In the genomic region with DNA sequence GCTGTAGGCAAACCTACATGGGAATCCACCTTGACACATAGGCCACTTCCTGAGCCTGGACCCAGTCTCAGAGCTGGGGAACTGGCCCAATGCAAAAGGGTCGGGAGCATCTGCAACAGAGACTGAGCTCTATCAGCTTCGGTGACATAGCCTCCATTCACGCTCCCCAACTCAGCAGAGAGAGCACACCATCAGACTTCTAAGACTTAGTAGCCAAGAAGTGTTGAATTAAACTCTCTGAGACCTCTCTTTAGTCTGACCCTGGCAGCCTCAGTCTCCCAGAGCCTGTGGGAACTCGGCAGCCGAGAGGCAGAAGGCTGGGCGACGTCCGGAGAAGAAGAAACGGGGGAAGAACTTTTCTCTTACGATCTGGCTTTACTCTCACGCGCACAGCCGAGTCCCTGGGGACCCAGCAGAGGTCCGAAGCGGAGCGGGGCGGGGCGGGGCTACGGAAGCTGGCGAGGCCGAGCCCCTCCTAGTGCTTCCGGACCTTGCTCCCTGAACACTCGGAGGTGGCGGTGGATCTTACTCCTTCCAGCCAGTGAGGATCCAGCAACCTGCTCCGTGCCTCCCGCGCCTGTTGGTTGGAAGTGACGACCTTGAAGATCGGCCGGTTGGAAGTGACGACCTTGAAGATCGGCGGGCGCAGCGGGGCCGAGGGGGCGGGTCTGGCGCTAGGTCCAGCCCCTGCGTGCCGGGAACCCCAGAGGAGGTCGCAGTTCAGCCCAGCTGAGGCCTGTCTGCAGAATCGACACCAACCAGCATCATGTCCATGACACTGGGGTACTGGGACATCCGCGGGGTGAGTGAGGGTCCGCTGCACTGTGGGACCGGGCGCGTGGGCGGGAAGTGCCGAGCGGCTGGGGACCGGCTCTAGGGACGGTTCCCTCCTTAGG, we compare ENCODE assay signal across 8 cellular contexts. TPM values are rescaled to one million over a fixed set of nuclear protein-coding genes. Genes with fewer than 3 reads are reported as not detected.
A peak's percentile ranks its signal among the peaks of the same experiment; 100 is the strongest.
DNase-seq lines count a peak whose midpoint lies in the region; ATAC-seq and TF ChIP-seq lines count a peak whose summit lies in the region.

TSS of gene GSTM4 (plus strand) at position 476 of the 896 bp plus-strand sequence. CDS start at position 767, 291 bp downstream.

- H3K27ac Mint-ChIP-seq in Calu3 (ENCODE audit: unreplicated experiment) (no peak within 1 kb of the TSS), nephron (peak within 1 kb of the TSS; percentile 71 to 95 (median 87))
- H3K27ac Mint-ChIP-seq in stimulated activated naive CD8-positive, alpha-beta T cell treated with anti-CD3 and anti-CD28 coated beads, Interleukin-15, Interleukin-2, amounts not matched to agents 100 ng/mL and 50 ng/mL, for 24 hours = peak within 1 kb of the TSS; percentile 76

- H3K4me1 Mint-ChIP-seq in Calu3 (ENCODE audit: low read depth, unreplicated experiment) (peaks cover 36% of the 10 kb centered on the region), nephron (peaks cover 42% of the 10 kb centered on the region)
- peaks cover 14% of the 10 kb centered on the region for H3K4me1 Mint-ChIP-seq in stimulated activated naive CD8-positive, alpha-beta T cell treated with anti-CD3 and anti-CD28 coated beads, Interleukin-15, Interleukin-2, amounts not matched to agents 100 ng/mL and 50 ng/mL, for 24 hours (ENCODE audit: low read depth)

- H3K36me3 Mint-ChIP-seq in Calu3 (ENCODE audit: insufficient read depth, unreplicated experiment) (peaks cover 25% of the 10 kb centered on the region), nephron (ENCODE audit: low read depth) (peaks cover 12% of the 10 kb centered on the region)
- H3K36me3 Mint-ChIP-seq in stimulated activated naive CD8-positive, alpha-beta T cell treated with anti-CD3 and anti-CD28 coated beads, Interleukin-15, Interleukin-2, amounts not matched to agents 100 ng/mL and 50 ng/mL, for 24 hours (ENCODE audit: low read depth) = no peaks in the 10 kb centered on the region

- DNase-seq in Calu3 = peak; percentile 65
- DNase-seq in HS-27A (ENCODE audit: low read depth) = peak; percentile 47
- peak; percentile 52 for DNase-seq in RWPE1 (ENCODE audit: low spot score)
- DNase-seq in activated effector memory CD4-positive, alpha-beta T cell treated with Interleukin-2 at 50 U/mL for 16 hours = peak; percentile 51
- DNase-seq in fibroblast of the conjunctiva (ENCODE audit: low read depth) = peak; percentile 61

- TF ChIP-seq CTCF in Calu3 (IDR thresholded peaks at IDR 0.05; ENCODE audit: unreplicated experiment) (no peak), RWPE1 (conservative IDR thresholded peaks at IDR 0.05; ENCODE audit: low read depth) (no peak), nephron (IDR thresholded peaks at IDR 0.05; ENCODE audit: unreplicated experiment in 3 of 3) (no peak)

- no peaks in the 10 kb centered on the region for H3K27me3 Mint-ChIP-seq in Calu3 (ENCODE audit: unreplicated experiment)
- H3K27me3 Mint-ChIP-seq in nephron (ENCODE audit: low read depth) = peaks cover 21% of the 10 kb centered on the region
- H3K27me3 Mint-ChIP-seq in stimulated activated naive CD8-positive, alpha-beta T cell treated with anti-CD3 and anti-CD28 coated beads, Interleukin-15, Interleukin-2, amounts not matched to agents 100 ng/mL and 50 ng/mL, for 24 hours = peaks cover 22% of the 10 kb centered on the region

- peak within 1 kb of the TSS; percentile 65 for H3K27ac ChIP-seq in RWPE1

- H3K9me3 Mint-ChIP-seq in Calu3 (ENCODE audit: low read depth, unreplicated experiment) (no peaks in the 10 kb centered on the region), nephron (no peaks in the 10 kb centered on the region)
- H3K9me3 Mint-ChIP-seq in stimulated activated naive CD8-positive, alpha-beta T cell treated with anti-CD3 and anti-CD28 coated beads, Interleukin-15, Interleukin-2, amounts not matched to agents 100 ng/mL and 50 ng/mL, for 24 hours = no peaks in the 10 kb centered on the region

- no TSS peak for BruUV-seq in Calu3 (replicated peaks; lab: Mats Ljungman, UMichigan)

- intact Hi-C loops in Calu3 (cut with micrococcal nuclease; ENCODE audit: unreplicated experiment) = no loop called here

- H3K4me3 Mint-ChIP-seq in Calu3 (ENCODE audit: low read depth, unreplicated experiment) (peak within 1 kb of the TSS; percentile 86), nephron (peak within 1 kb of the TSS; percentile 94 to 96 (median 95))
- peak within 1 kb of the TSS; percentile 89 for H3K4me3 Mint-ChIP-seq in stimulated activated naive CD8-positive, alpha-beta T cell treated with anti-CD3 and anti-CD28 coated beads, Interleukin-15, Interleukin-2, amounts not matched to agents 100 ng/mL and 50 ng/mL, for 24 hours

- POLR2A ChIA-PET in RWPE1 (lab: Yijun Ruan, JAX; ENCODE audit: low non-redundant PET) = no interaction called here

- CTCF ChIA-PET in Calu3 (lab: Charles Lee) (interaction anchor here (0.6 to 1.6 kb wide), 4 partner anchors 10 to 16 kb away, joined by 3 to 7 read pairs (median 5); no protein-coding TSS in a partner anchor), RWPE1 (lab: Yijun Ruan, JAX) (interaction anchor here (0.5 to 1.8 kb wide), 2 partner anchors 16 to 37 kb away, joined by 3 to 9 read pairs; no protein-coding TSS in a partner anchor)

- ATAC-seq in GM19463 (IDR thresholded peaks at IDR 0.05; ENCODE audit: unreplicated experiment) = peak; percentile 91

RNA-seq across cellular contexts. Expression of gene GSTM4, which starts in this region (rescaled TPM):
- 12.6 and 13.6 TPM in 2 replicates for total RNA-seq in Calu3 (2022)

Comparison
In these comparisons a context has a peak if more than half of its experiments do, and no peak if none do; other contexts are left out.
1. Peak in every context shown above with its lines: DNase-seq, ATAC-seq and H3K27ac ChIP-seq.